Comparison of ENCODE assay signal across 13 cellular contexts in the genomic region with DNA sequence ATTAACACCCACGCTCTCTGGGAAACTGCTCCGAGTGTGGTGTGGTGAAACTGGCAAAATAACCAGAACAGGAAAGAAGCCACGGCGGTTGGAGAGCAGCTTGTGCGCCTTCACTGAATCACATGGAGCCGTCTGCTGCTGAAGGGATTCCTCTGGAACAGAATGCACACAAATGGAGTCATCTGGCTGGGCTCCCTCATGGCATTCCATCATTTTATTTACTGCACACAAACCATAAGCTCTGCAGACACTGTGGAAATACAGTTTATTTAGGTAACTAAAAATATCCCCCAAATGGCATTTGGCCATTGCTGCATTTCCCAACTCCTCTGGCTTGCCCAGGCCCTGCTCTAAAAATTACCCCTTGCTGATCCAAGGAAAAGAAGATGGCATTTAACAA.
A peak's percentile ranks its signal among the peaks of the same experiment; 100 is the strongest.
DNase-seq lines count a peak whose midpoint lies in the region; ATAC-seq and TF ChIP-seq lines count a peak whose summit lies in the region.
"Had no signal": no experiment of that assay in that cellular context is flagged by ENCODE, and none has a peak within 500 bp of the region (broad histone marks: within the 10 kb centered on the region; RNA-seq: fewer than 3 reads in every experiment).

No MANE protein-coding gene starts in this region.

- ATAC-seq in WTC11 = no peak
- ATAC-seq in psoas muscle = peak in 3 of 4 donors; percentile 45 to 81 (median 65)
- no peak for ATAC-seq in GM19395 (IDR thresholded peaks at IDR 0.05; ENCODE audit: unreplicated experiment)
- ATAC-seq in GM18867 (IDR thresholded peaks at IDR 0.05; ENCODE audit: unreplicated experiment) = no peak

- H3K9me3 Mint-ChIP-seq in WTC11 = peaks cover 3% of the 10 kb centered on the region; the same call in 1 of the 2 replicates
- no peaks in the 10 kb centered on the region for H3K9me3 Mint-ChIP-seq in activated CD4-positive, alpha-beta T cell treated with anti-CD3 and anti-CD28 coated beads, Interleukin-2, amount 10 ng/mL, durations not matched to agents 7 days and 5 days
- H3K9me3 Mint-ChIP-seq: T-helper 1 cell treated with Interleukin-12 subunit alpha and Interleukin-12 subunit beta and Interleukin-4 antibody, amounts not matched to agents 30 μg/mL and 1 μg/mL, for 36 hours had no signal

- H3K36me3 ChIP-seq in psoas muscle (ENCODE audit: insufficient read depth in 1 of 2, low read depth in 1 of 2) = no peaks in the 10 kb centered on the region
- H3K36me3 ChIP-seq: BLaER1 treated with 17β-estradiol and CSF1 and Interleukin-3, amounts not matched to agents 10 nM and 100 nM had no signal

- no peaks in the 10 kb centered on the region for H3K27me3 ChIP-seq in psoas muscle (ENCODE audit: insufficient read depth in 3 of 3, low read length in 2 of 3)

- H3K4me1 Mint-ChIP-seq in WTC11 = peaks cover 51% of the 10 kb centered on the region
- H3K4me1 Mint-ChIP-seq in activated CD4-positive, alpha-beta T cell treated with anti-CD3 and anti-CD28 coated beads, Interleukin-2, amount 10 ng/mL, durations not matched to agents 7 days and 5 days = no peaks in the 10 kb centered on the region

- POLR2A ChIA-PET in WTC11 (lab: Charles Lee) = no interaction called here
- POLR2A ChIA-PET in activated CD4-positive, alpha-beta T cell treated with anti-CD3 and anti-CD28 coated beads, Interleukin-2, amount 10 ng/mL, durations not matched to agents 7 days and 5 days (lab: Charles Lee) = no interaction called here

- CTCF ChIA-PET in WTC11 (lab: Charles Lee) = interaction anchor here (1.0 kb wide), 1 partner anchor 18 kb away, joined by 3 read pairs; no protein-coding TSS in a partner anchor
- CTCF ChIA-PET in activated CD4-positive, alpha-beta T cell treated with anti-CD3 and anti-CD28 coated beads, Interleukin-2, amount 10 ng/mL, durations not matched to agents 7 days and 5 days (lab: Charles Lee) = no interaction called here

- no peaks in the 10 kb centered on the region for H3K9me3 ChIP-seq in psoas muscle

- no peak for TF ChIP-seq CTCF in WTC11 (IDR thresholded peaks at IDR 0.05)
- no peak for TF ChIP-seq CTCF in fibroblast of the aortic adventitia (IDR thresholded peaks at IDR 0.05; ENCODE audit: insufficient read depth, low read length)
- no peak for TF ChIP-seq CTCF in psoas muscle (IDR thresholded peaks at IDR 0.05)
- TF ChIP-seq CTCF in GM10266 (IDR thresholded peaks at IDR 0.05; ENCODE audit: control insufficient read depth, insufficient read depth, low read depth, missing control alignments) = no peak

- H3K27ac ChIP-seq in psoas muscle = peak overlapping the region; percentile 36
- H3K27ac ChIP-seq: BLaER1 treated with 17β-estradiol and CSF1 and Interleukin-3, amounts not matched to agents 10 nM and 100 nM had no signal

- 17 to 37% (median 26%) methylated on average over 6 of the region's 6 CpGs for WGBS in psoas muscle, 3 donors

- H3K4me3 ChIP-seq in fibroblast of the aortic adventitia (ENCODE audit: low read depth, low read length) (no peak overlapping the region), psoas muscle (no peak overlapping the region)
- H3K4me3 ChIP-seq: BLaER1 treated with 17β-estradiol and CSF1 and Interleukin-3, amounts not matched to agents 10 nM and 100 nM had no signal

- peak; percentile 24 for DNase-seq in Ammon's horn (ENCODE audit: low spot score)
- DNase-seq in WTC11 (ENCODE audit: low spot score) = no peak
- peak; percentile 91 for DNase-seq in fibroblast of the aortic adventitia (ENCODE audit: low read depth)
- DNase-seq in psoas muscle = no peak
- DNase-seq in GM10266 (ENCODE audit: extremely low spot score) = no peak
- DNase-seq in activated CD4-positive, alpha-beta T cell treated with anti-CD3 and anti-CD28 coated beads, Interleukin-2, amount 10 ng/mL, durations not matched to agents 7 days and 5 days = no peak
- DNase-seq: MM.1S, NCI-H2081, NCI-H69 had no signal

- H3K4me1 ChIP-seq in psoas muscle = peaks cover 6% of the 10 kb centered on the region
- H3K4me1 ChIP-seq: BLaER1 treated with 17β-estradiol and CSF1 and Interleukin-3, amounts not matched to agents 10 nM and 100 nM had no signal

- intact Hi-C loops in psoas muscle (cut with DNase I) = no loop called here

- no peaks in the 10 kb centered on the region for H3K27me3 Mint-ChIP-seq in WTC11 (ENCODE audit: low read depth)
- no peaks in the 10 kb centered on the region for H3K27me3 Mint-ChIP-seq in activated CD4-positive, alpha-beta T cell treated with anti-CD3 and anti-CD28 coated beads, Interleukin-2, amount 10 ng/mL, durations not matched to agents 7 days and 5 days

- H3K36me3 Mint-ChIP-seq in WTC11 = peaks cover 2% of the 10 kb centered on the region; the same call in 1 of the 2 replicates
- H3K36me3 Mint-ChIP-seq in activated CD4-positive, alpha-beta T cell treated with anti-CD3 and anti-CD28 coated beads, Interleukin-2, amount 10 ng/mL, durations not matched to agents 7 days and 5 days (ENCODE audit: low read depth) = no peaks in the 10 kb centered on the region

- no peak overlapping the region for H3K4me3 Mint-ChIP-seq in WTC11
- H3K4me3 Mint-ChIP-seq in activated CD4-positive, alpha-beta T cell treated with anti-CD3 and anti-CD28 coated beads, Interleukin-2, amount 10 ng/mL, durations not matched to agents 7 days and 5 days = no peak overlapping the region
- H3K4me3 Mint-ChIP-seq: T-helper 1 cell treated with Interleukin-12 subunit alpha and Interleukin-12 subunit beta and Interleukin-4 antibody, amounts not matched to agents 30 μg/mL and 1 μg/mL, for 36 hours had no signal

- peak overlapping the region; percentile 53; the same call in 1 of the 2 replicates for H3K27ac Mint-ChIP-seq in WTC11
- no peak overlapping the region for H3K27ac Mint-ChIP-seq in activated CD4-positive, alpha-beta T cell treated with anti-CD3 and anti-CD28 coated beads, Interleukin-2, amount 10 ng/mL, durations not matched to agents 7 days and 5 days
- H3K27ac Mint-ChIP-seq: T-helper 1 cell treated with Interleukin-12 subunit alpha and Interleukin-12 subunit beta and Interleukin-4 antibody, amounts not matched to agents 30 μg/mL and 1 μg/mL, for 36 hours had no signal

TF ChIP-seq in WTC11, 78 proteins besides CTCF, POLR2A, EP300 and RAD21 (continues in another document):
- TF ChIP-seq EMX1 (CRISPR knock-in tag; IDR thresholded peaks at IDR 0.05) (no peak), ZNF263 (CRISPR knock-in tag; IDR thresholded peaks at IDR 0.05; ENCODE audit: low read depth) (no peak), MXD4 (CRISPR knock-in tag; IDR thresholded peaks at IDR 0.05; ENCODE audit: borderline replicate concordance) (no peak), TP53 (CRISPR knock-in tag; IDR thresholded peaks at IDR 0.05) (no peak), E2F4 (CRISPR knock-in tag; IDR thresholded peaks at IDR 0.05; ENCODE audit: borderline replicate concordance, low read depth) (no peak), ATF1 (CRISPR knock-in tag; IDR thresholded peaks at IDR 0.05) (no peak), NFATC4 (CRISPR knock-in tag; IDR thresholded peaks at IDR 0.05) (no peak), NR3C1 (CRISPR knock-in tag; conservative IDR thresholded peaks at IDR 0.05; ENCODE audit: low read depth) (no peak)
- TF ChIP-seq, protein P1, sequence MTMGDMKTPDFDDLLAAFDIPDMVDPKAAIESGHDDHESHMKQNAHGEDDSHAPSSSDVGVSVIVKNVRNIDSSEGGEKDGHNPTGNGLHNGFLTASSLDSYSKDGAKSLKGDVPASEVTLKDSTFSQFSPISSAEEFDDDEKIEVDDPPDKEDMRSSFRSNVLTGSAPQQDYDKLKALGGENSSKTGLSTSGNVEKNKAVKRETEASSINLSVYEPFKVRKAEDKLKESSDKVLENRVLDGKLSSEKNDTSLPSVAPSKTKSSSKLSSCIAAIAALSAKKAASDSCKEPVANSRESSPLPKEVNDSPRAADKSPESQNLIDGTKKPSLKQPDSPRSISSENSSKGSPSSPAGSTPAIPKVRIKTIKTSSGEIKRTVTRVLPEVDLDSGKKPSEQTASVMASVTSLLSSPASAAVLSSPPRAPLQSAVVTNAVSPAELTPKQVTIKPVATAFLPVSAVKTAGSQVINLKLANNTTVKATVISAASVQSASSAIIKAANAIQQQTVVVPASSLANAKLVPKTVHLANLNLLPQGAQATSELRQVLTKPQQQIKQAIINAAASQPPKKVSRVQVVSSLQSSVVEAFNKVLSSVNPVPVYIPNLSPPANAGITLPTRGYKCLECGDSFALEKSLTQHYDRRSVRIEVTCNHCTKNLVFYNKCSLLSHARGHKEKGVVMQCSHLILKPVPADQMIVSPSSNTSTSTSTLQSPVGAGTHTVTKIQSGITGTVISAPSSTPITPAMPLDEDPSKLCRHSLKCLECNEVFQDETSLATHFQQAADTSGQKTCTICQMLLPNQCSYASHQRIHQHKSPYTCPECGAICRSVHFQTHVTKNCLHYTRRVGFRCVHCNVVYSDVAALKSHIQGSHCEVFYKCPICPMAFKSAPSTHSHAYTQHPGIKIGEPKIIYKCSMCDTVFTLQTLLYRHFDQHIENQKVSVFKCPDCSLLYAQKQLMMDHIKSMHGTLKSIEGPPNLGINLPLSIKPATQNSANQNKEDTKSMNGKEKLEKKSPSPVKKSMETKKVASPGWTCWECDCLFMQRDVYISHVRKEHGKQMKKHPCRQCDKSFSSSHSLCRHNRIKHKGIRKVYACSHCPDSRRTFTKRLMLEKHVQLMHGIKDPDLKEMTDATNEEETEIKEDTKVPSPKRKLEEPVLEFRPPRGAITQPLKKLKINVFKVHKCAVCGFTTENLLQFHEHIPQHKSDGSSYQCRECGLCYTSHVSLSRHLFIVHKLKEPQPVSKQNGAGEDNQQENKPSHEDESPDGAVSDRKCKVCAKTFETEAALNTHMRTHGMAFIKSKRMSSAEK (CRISPR knock-in tag; IDR thresholded peaks at IDR 0.05; ENCODE audit: borderline replicate concordance) = no peak

Comparison
In these comparisons a context has a peak if more than half of its experiments do, and no peak if none do; other contexts are left out.
1. DNase-seq: peak in Ammon's horn (single experiment) and fibroblast of the aortic adventitia (single experiment); none in WTC11 (single experiment), psoas muscle (0 of 2), GM10266 (single experiment) and activated CD4-positive, alpha-beta T cell treated with anti-CD3 and anti-CD28 coated beads, Interleukin-2, amount 10 ng/mL, durations not matched to agents 7 days and 5 days (single experiment).
2. ATAC-seq: peak in psoas muscle (3 of 4); none in WTC11 (single experiment), GM19395 (single experiment) and GM18867 (single experiment).